ENCODE assay signal across 33 cellular contexts in the genomic region with DNA sequence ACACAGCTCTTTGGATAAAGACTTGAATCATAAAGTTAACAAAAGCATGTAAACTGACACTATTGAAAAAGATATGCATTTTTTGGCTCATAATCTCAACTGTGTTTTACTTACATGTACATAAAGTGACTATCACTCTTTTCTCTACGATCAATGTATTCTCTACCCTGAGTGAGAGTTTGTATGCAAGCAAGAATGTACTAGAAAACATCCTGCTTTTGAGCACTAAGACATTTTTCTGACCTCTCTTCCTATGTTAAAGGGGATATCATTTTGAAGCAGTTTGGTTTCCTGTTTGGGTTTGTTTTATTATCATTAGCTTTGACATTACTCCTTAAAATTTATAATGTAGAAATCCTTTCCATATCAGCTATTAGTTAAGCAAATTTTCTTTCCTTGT.
"Had no signal": no experiment of that assay in that cellular context is flagged by ENCODE, and none has a peak within 500 bp of the region (broad histone marks: within the 10 kb centered on the region; RNA-seq: fewer than 3 reads in every experiment).

No MANE protein-coding gene starts in this region.

- H3K27me3 Mint-ChIP-seq: activated CD4-positive, alpha-beta T cell treated with anti-CD3 and anti-CD28 coated beads for 36 hours; activated CD8-positive, alpha-beta memory T cell treated with anti-CD3 and anti-CD28 coated beads, Interleukin-2, amount 10 ng/mL, durations not matched to agents 7 days and 5 days; activated naive CD4-positive, alpha-beta T cell treated with anti-CD3 and anti-CD28 coated beads, Interleukin-2, amount 50 U/mL, for 24 hours; activated naive CD8-positive, alpha-beta T cell treated with anti-CD3 and anti-CD28 coated beads, Interleukin-2, amount 50 U/mL, for 24 hours; central memory CD8-positive, alpha-beta T cell; natural killer cell treated with Interleukin-12 subunit alpha and Interleukin-12 subunit beta and Interleukin-15 and Interleukin-18, amount 100 ng/mL, for 72 hours; T-helper 17 cell had no signal

- H3K4me3 ChIP-seq: breast epithelium, lung, mucosa of descending colon, prostate gland, sigmoid colon, suprapubic skin, tibial artery had no signal

- ATAC-seq: activated CD4-positive, alpha-beta T cell treated with anti-CD3 and anti-CD28 coated beads for 36 hours; activated CD8-positive, alpha-beta memory T cell treated with anti-CD3 and anti-CD28 coated beads, Interleukin-2, amount 10 ng/mL, durations not matched to agents 7 days and 5 days; activated CD8-positive, alpha-beta T cell treated with anti-CD3 and anti-CD28 coated beads, Interleukin-2, amount 10 ng/mL, durations not matched to agents 7 days and 5 days; activated naive CD8-positive, alpha-beta T cell treated with anti-CD3 and anti-CD28 coated beads, Interleukin-2, amount 50 U/mL, for 24 hours; left lobe of liver; mucosa of descending colon; natural killer cell treated with Interleukin-12 subunit alpha and Interleukin-12 subunit beta and Interleukin-15 and Interleukin-18, amount 100 ng/mL, for 72 hours; SK-N-SH treated with all-trans-retinoic acid at 6 μM for 48 hours; T-helper 17 cell had no signal

- H3K27ac ChIP-seq: breast epithelium, prostate gland, sigmoid colon, suprapubic skin, tibial artery had no signal

- H3K4me1 ChIP-seq: breast epithelium, prostate gland, suprapubic skin, tibial artery had no signal

- H3K27ac Mint-ChIP-seq: activated CD4-positive, alpha-beta T cell treated with anti-CD3 and anti-CD28 coated beads for 36 hours; activated CD8-positive, alpha-beta memory T cell treated with anti-CD3 and anti-CD28 coated beads, Interleukin-2, amount 10 ng/mL, durations not matched to agents 7 days and 5 days; activated CD8-positive, alpha-beta T cell treated with anti-CD3 and anti-CD28 coated beads, Interleukin-2, amount 10 ng/mL, durations not matched to agents 7 days and 5 days; activated naive CD4-positive, alpha-beta T cell treated with anti-CD3 and anti-CD28 coated beads, Interleukin-2, amount 50 U/mL, for 24 hours; activated naive CD8-positive, alpha-beta T cell treated with anti-CD3 and anti-CD28 coated beads, Interleukin-2, amount 50 U/mL, for 24 hours; activated T-helper 2 cell treated with anti-CD3 and anti-CD28 coated beads, Interferon-gamma antibody, Interleukin-2, Interleukin-4, amounts not matched to agents 10 μg/mL and 5 μg/mL and 100 μg/mL, durations not matched to agents 14 hours and 24 hours and 36 hours; immature natural killer cell; natural killer cell treated with Interleukin-12 subunit alpha and Interleukin-12 subunit beta and Interleukin-15 and Interleukin-18, amount 100 ng/mL, for 72 hours; T-helper 17 cell had no signal

- H3K4me3 Mint-ChIP-seq: activated CD4-positive, alpha-beta T cell treated with anti-CD3 and anti-CD28 coated beads for 36 hours; activated CD8-positive, alpha-beta memory T cell treated with anti-CD3 and anti-CD28 coated beads, Interleukin-2, amount 10 ng/mL, durations not matched to agents 7 days and 5 days; activated CD8-positive, alpha-beta T cell treated with anti-CD3 and anti-CD28 coated beads, Interleukin-2, amount 10 ng/mL, durations not matched to agents 7 days and 5 days; activated naive CD4-positive, alpha-beta T cell treated with anti-CD3 and anti-CD28 coated beads, Interleukin-2, amount 50 U/mL, for 24 hours; activated naive CD8-positive, alpha-beta T cell treated with anti-CD3 and anti-CD28 coated beads, Interleukin-2, amount 50 U/mL, for 24 hours; central memory CD8-positive, alpha-beta T cell; immature natural killer cell; natural killer cell treated with Interleukin-12 subunit alpha and Interleukin-12 subunit beta and Interleukin-15 and Interleukin-18, amount 100 ng/mL, for 72 hours; T-helper 17 cell had no signal

- H3K36me3 ChIP-seq: breast epithelium, prostate gland, sigmoid colon, suprapubic skin, tibial artery had no signal

- H3K36me3 Mint-ChIP-seq: activated CD8-positive, alpha-beta memory T cell treated with anti-CD3 and anti-CD28 coated beads, Interleukin-2, amount 10 ng/mL, durations not matched to agents 7 days and 5 days; immature natural killer cell had no signal

- H3K9me3 ChIP-seq: breast epithelium, prostate gland, sigmoid colon, suprapubic skin, tibial artery had no signal

- H3K9me3 Mint-ChIP-seq: activated naive CD4-positive, alpha-beta T cell treated with anti-CD3 and anti-CD28 coated beads, Interleukin-2, amount 50 U/mL, for 24 hours had no signal

- H3K4me1 Mint-ChIP-seq: activated naive CD8-positive, alpha-beta T cell treated with anti-CD3 and anti-CD28 coated beads, Interleukin-2, amount 50 U/mL, for 24 hours had no signal

- H3K27me3 ChIP-seq: breast epithelium, sigmoid colon, suprapubic skin, tibial artery had no signal

- DNase-seq: activated CD4-positive, alpha-beta T cell treated with anti-CD3 and anti-CD28 coated beads for 36 hours; activated CD4-positive, CD25-positive, alpha-beta regulatory T cell; activated CD8-positive, alpha-beta memory T cell treated with anti-CD3 and anti-CD28 coated beads, Interleukin-2, amount 10 ng/mL, durations not matched to agents 7 days and 5 days; activated CD8-positive, alpha-beta T cell treated with anti-CD3 and anti-CD28 coated beads, Interleukin-2, amount 10 ng/mL, durations not matched to agents 7 days and 5 days; activated naive CD8-positive, alpha-beta T cell treated with anti-CD3 and anti-CD28 coated beads, Interleukin-2, amount 50 U/mL, for 24 hours; activated T-cell treated with anti-CD3 and anti-CD28 coated beads, Interleukin-2, amount 50 U/mL, for 48 hours; amygdala; effector CD8-positive, alpha-beta T cell; erythroblast; head of caudate nucleus; hypothalamus; immature natural killer cell; mesendoderm; mucosa of descending colon; retina; sigmoid colon; small intestine; stimulated activated CD4-positive, alpha-beta T cell treated with anti-CD3 and anti-CD28 coated beads, Interleukin-15, amount 100 ng/mL, for 24 hours; stimulated activated CD4-positive, alpha-beta T cell treated with anti-CD3 and anti-CD28 coated beads, Interleukin-2, amount 100 ng/mL, for 24 hours; stimulated activated naive CD4-positive, alpha-beta T cell; T-helper 17 cell; T1000; tibial artery had no signal
